13 cellular contexts compared by ENCODE assay signal in the genomic region with DNA sequence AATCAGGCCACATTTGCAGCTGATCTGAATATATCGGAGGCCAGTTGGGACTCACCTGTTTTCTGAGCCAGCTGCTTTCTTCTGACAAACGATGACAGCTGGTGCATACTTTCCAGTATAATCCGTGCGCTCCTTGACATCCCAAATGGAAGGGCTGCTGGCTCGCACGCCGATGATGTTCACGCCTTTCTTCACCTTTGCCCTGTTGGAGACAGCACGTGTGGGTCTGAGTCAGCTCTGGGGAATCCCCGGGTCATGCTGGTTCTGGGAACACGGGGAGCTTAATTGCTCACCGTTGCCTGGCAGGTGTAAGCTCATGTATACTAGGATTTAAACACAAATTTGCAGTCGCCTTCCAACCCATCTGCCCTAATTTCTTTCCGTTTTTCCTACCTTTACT.
DNase-seq lines count a peak whose midpoint lies in the region; ATAC-seq and TF ChIP-seq lines count a peak whose summit lies in the region.
"Had no signal": no experiment of that assay in that cellular context is flagged by ENCODE, and none has a peak within 500 bp of the region (broad histone marks: within the 10 kb centered on the region; RNA-seq: fewer than 3 reads in every experiment).

No MANE protein-coding gene starts in this region.

- H3K4me3 ChIP-seq in HUES48 (ENCODE audit: low read depth, low read length) (no peak overlapping the region), left ventricle myocardium inferior (no peak overlapping the region)
- H3K4me3 ChIP-seq: BLaER1 treated with 17β-estradiol and CSF1 and Interleukin-3, amounts not matched to agents 10 nM and 100 nM; gastrocnemius medialis had no signal

- H3K36me3 ChIP-seq in HUES48 (ENCODE audit: control insufficient read depth, insufficient read depth, low read length) (no peaks in the 10 kb centered on the region), left ventricle myocardium inferior (no peaks in the 10 kb centered on the region)
- H3K36me3 ChIP-seq: BLaER1 treated with 17β-estradiol and CSF1 and Interleukin-3, amounts not matched to agents 10 nM and 100 nM; gastrocnemius medialis had no signal

- in situ Hi-C loops in Caki2 (cut with HindIII; ENCODE audit: low pct_unique_long_range_greater_than_20kb, low sequenced_read_pairs) = no loop called here

- 0 out of 2 replicates have a peak, but pooled peaks cover 3% of the 10 kb centered on the region for H3K27me3 ChIP-seq in HUES48 (ENCODE audit: control insufficient read depth, insufficient read depth, low read length)
- H3K27me3 ChIP-seq in left ventricle myocardium inferior (ENCODE audit: low read depth) = no peaks in the 10 kb centered on the region
- H3K27me3 ChIP-seq: BLaER1 treated with 17β-estradiol and CSF1 and Interleukin-3, amounts not matched to agents 10 nM and 100 nM; gastrocnemius medialis had no signal

- peaks cover 9% of the 10 kb centered on the region for H3K4me1 Mint-ChIP-seq in glutamatergic neuron (ENCODE audit: low read depth, unreplicated experiment)
- no peaks in the 10 kb centered on the region for H3K4me1 Mint-ChIP-seq in activated T-helper 1 cell treated with anti-CD3 and anti-CD28 coated beads, Interleukin-12 subunit alpha, Interleukin-12 subunit beta, Interleukin-2, Interleukin-4 antibody, amounts not matched to agents 30 ng/mL and 10 ng/mL and 1 ng/mL, durations not matched to agents 14 hours and 24 hours and 36 hours (ENCODE audit: low read depth)

- ATAC-seq in HG02642 (IDR thresholded peaks at IDR 0.05; ENCODE audit: poor library complexity, unreplicated experiment) = no peak
- ATAC-seq: gastrocnemius medialis had no signal

- no peak overlapping the region for H3K9ac ChIP-seq in HUES48 (ENCODE audit: low read depth, low read length)
- H3K9ac ChIP-seq: BLaER1 treated with 17β-estradiol and CSF1 and Interleukin-3, amounts not matched to agents 10 nM and 100 nM had no signal

- H3K9me3 Mint-ChIP-seq in glutamatergic neuron (ENCODE audit: unreplicated experiment) = peaks cover 7% of the 10 kb centered on the region
- peaks cover 17% of the 10 kb centered on the region for H3K9me3 Mint-ChIP-seq in activated T-helper 1 cell treated with anti-CD3 and anti-CD28 coated beads, Interleukin-12 subunit alpha, Interleukin-12 subunit beta, Interleukin-2, Interleukin-4 antibody, amounts not matched to agents 30 ng/mL and 10 ng/mL and 1 ng/mL, durations not matched to agents 14 hours and 24 hours and 36 hours

- intact Hi-C loops in left ventricle myocardium inferior (cut with micrococcal nuclease) = no loop called here
- intact Hi-C loops in activated T-helper 1 cell treated with anti-CD3 and anti-CD28 coated beads, Interleukin-12 subunit alpha, Interleukin-12 subunit beta, Interleukin-2, Interleukin-4 antibody, amounts not matched to agents 30 ng/mL and 10 ng/mL and 1 ng/mL, durations not matched to agents 14 hours and 24 hours and 36 hours (cut with micrococcal nuclease) = no loop called here

- no peak overlapping the region for H3K27ac Mint-ChIP-seq in glutamatergic neuron (ENCODE audit: unreplicated experiment)
- H3K27ac Mint-ChIP-seq in activated T-helper 1 cell treated with anti-CD3 and anti-CD28 coated beads, Interleukin-12 subunit alpha, Interleukin-12 subunit beta, Interleukin-2, Interleukin-4 antibody, amounts not matched to agents 30 ng/mL and 10 ng/mL and 1 ng/mL, durations not matched to agents 14 hours and 24 hours and 36 hours = no peak overlapping the region

- peaks cover 5% of the 10 kb centered on the region for H3K36me3 Mint-ChIP-seq in glutamatergic neuron (ENCODE audit: unreplicated experiment)
- no peaks in the 10 kb centered on the region for H3K36me3 Mint-ChIP-seq in activated T-helper 1 cell treated with anti-CD3 and anti-CD28 coated beads, Interleukin-12 subunit alpha, Interleukin-12 subunit beta, Interleukin-2, Interleukin-4 antibody, amounts not matched to agents 30 ng/mL and 10 ng/mL and 1 ng/mL, durations not matched to agents 14 hours and 24 hours and 36 hours (ENCODE audit: low read depth)

- DNase-seq in Caki2 (ENCODE audit: low read depth) (peak; percentile 84), RWPE1 (ENCODE audit: low spot score) (peak; percentile 42), left kidney (ENCODE audit: low read depth, low spot score) (peak; percentile 22), glutamatergic neuron (no peak), left ventricle myocardium inferior (no peak)
- no peak for DNase-seq in activated T-helper 1 cell treated with anti-CD3 and anti-CD28 coated beads, Interleukin-12 subunit alpha, Interleukin-12 subunit beta, Interleukin-2, Interleukin-4 antibody, amounts not matched to agents 30 ng/mL and 10 ng/mL and 1 ng/mL, durations not matched to agents 14 hours and 24 hours and 36 hours (ENCODE audit: low spot score)
- DNase-seq: gastrocnemius medialis, mammary epithelial cell, posterior cingulate gyrus had no signal

- POLR2A ChIA-PET in RWPE1 (lab: Yijun Ruan, JAX; ENCODE audit: low non-redundant PET) = no interaction called here

- H3K27me3 Mint-ChIP-seq in glutamatergic neuron (ENCODE audit: unreplicated experiment) = peaks cover 2% of the 10 kb centered on the region
- H3K27me3 Mint-ChIP-seq in activated T-helper 1 cell treated with anti-CD3 and anti-CD28 coated beads, Interleukin-12 subunit alpha, Interleukin-12 subunit beta, Interleukin-2, Interleukin-4 antibody, amounts not matched to agents 30 ng/mL and 10 ng/mL and 1 ng/mL, durations not matched to agents 14 hours and 24 hours and 36 hours (ENCODE audit: insufficient read depth) = no peaks in the 10 kb centered on the region

- H3K9me3 ChIP-seq in HUES48 (ENCODE audit: control insufficient read depth, insufficient read depth, low read length) (no peaks in the 10 kb centered on the region), left ventricle myocardium inferior (replicated peaks) (no peaks in the 10 kb centered on the region)
- H3K9me3 ChIP-seq: BLaER1 treated with 17β-estradiol and CSF1 and Interleukin-3, amounts not matched to agents 10 nM and 100 nM; gastrocnemius medialis had no signal

- TF ChIP-seq CTCF in RWPE1 (conservative IDR thresholded peaks at IDR 0.05; ENCODE audit: low read depth) (no peak), glutamatergic neuron (IDR thresholded peaks at IDR 0.05; ENCODE audit: partially characterized antibody, unreplicated experiment) (no peak), left ventricle myocardium inferior (IDR thresholded peaks at IDR 0.05; ENCODE audit: borderline replicate concordance) (no peak)

- no peak overlapping the region for H3K4me3 Mint-ChIP-seq in glutamatergic neuron (ENCODE audit: unreplicated experiment)
- H3K4me3 Mint-ChIP-seq in activated T-helper 1 cell treated with anti-CD3 and anti-CD28 coated beads, Interleukin-12 subunit alpha, Interleukin-12 subunit beta, Interleukin-2, Interleukin-4 antibody, amounts not matched to agents 30 ng/mL and 10 ng/mL and 1 ng/mL, durations not matched to agents 14 hours and 24 hours and 36 hours = no peak overlapping the region

- CTCF ChIA-PET in RWPE1 (lab: Yijun Ruan, JAX) = interaction anchor here (0.7 kb wide), 1 partner anchor 519 kb away, joined by 3 read pairs; no protein-coding TSS in a partner anchor

- H3K4me1 ChIP-seq in HUES48 (ENCODE audit: control insufficient read depth, insufficient read depth, low read length) = peaks cover 33% of the 10 kb centered on the region
- H3K4me1 ChIP-seq in left ventricle myocardium inferior = no peaks in the 10 kb centered on the region
- H3K4me1 ChIP-seq: gastrocnemius medialis had no signal

- H3K27ac ChIP-seq in HUES48 (ENCODE audit: low read depth, low read length) (peak overlapping the region; percentile 9), RWPE1 (no peak overlapping the region), left ventricle myocardium inferior (replicated peaks) (no peak overlapping the region)
- H3K27ac ChIP-seq: BLaER1 treated with 17β-estradiol and CSF1 and Interleukin-3, amounts not matched to agents 10 nM and 100 nM; gastrocnemius medialis; HL-60 had no signal

Comparison
In these comparisons a context has a peak if more than half of its experiments do, and no peak if none do; other contexts are left out.
1. DNase-seq: peak in Caki2 (single experiment), RWPE1 (single experiment) and left kidney (single experiment); none in glutamatergic neuron (single experiment), left ventricle myocardium inferior (single experiment) and activated T-helper 1 cell treated with anti-CD3 and anti-CD28 coated beads, Interleukin-12 subunit alpha, Interleukin-12 subunit beta, Interleukin-2, Interleukin-4 antibody, amounts not matched to agents 30 ng/mL and 10 ng/mL and 1 ng/mL, durations not matched to agents 14 hours and 24 hours and 36 hours (single experiment).